ENCODE assay signal across 1 cellular context in genomic region chr7:122290476-122290875, GRCh38.
TF ChIP-seq lines count a peak whose summit lies in the region.

No MANE protein-coding gene starts in this region.

TF ChIP-seq in HCT116, 20 proteins besides CTCF, POLR2A, EP300 and RAD21 (continued from another document):
- TF ChIP-seq MAX (IDR thresholded peaks at IDR 0.05) (no peak), POLR2AphosphoS5 (IDR thresholded peaks at IDR 0.05; ENCODE audit: low read depth, low read length) (no peak), REST (IDR thresholded peaks at IDR 0.05; ENCODE audit: low read depth) (no peak), SIN3A (IDR thresholded peaks at IDR 0.05; ENCODE audit: low read depth) (no peak), SRF (IDR thresholded peaks at IDR 0.05; ENCODE audit: low read depth) (no peak)
